Comparison of ENCODE assay signal across 8 cellular contexts in the genomic region with DNA sequence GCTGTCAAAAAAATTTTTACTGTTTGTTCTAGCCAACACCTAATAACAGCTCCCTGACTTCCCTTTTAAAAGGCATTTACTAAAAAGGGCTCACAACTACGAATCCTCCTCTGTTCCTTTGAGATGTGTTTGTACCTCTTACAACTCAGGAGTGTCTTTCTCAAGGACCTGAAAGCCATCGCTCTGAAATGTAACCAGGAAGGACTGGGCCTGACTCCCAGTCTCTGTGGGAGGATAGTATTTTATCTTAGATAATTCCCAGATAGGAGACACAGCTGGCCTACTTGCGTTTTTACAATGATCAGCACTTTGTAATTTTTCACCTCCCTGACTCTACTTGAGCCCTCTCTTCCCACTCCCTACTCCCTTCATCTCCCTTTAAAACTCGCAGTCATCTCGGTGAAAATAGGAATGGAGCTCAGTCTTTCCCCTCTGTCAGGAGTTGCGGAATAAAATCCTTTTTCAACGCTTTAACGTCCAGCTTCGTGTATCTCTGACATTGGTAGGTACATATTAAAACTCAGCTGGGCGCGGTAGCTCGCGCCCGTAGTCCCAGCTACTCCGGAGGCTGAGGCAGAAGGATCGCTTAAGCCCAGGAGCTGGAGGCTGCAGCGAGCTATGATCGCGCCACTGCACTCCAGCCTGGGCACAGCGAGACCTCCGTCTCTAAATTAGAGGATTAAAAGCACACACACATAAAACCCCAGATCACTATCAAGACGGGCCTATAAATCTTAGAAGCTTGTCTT. TPM values are rescaled to one million over a fixed set of nuclear protein-coding genes. Genes with fewer than 3 reads are reported as not detected.
DNase-seq lines count a peak whose midpoint lies in the region; ATAC-seq and TF ChIP-seq lines count a peak whose summit lies in the region.

No MANE protein-coding gene starts in this region.

- no peaks in the 10 kb centered on the region for H3K9me3 ChIP-seq in smooth muscle cell (replicated peaks; ENCODE audit: low read depth)

- no peak for ATAC-seq in HG03460 (IDR thresholded peaks at IDR 0.05; ENCODE audit: unreplicated experiment)

- H3K27me3 Mint-ChIP-seq in T-helper 1 cell treated with Interleukin-12 subunit alpha and Interleukin-12 subunit beta and Interleukin-4 antibody, amounts not matched to agents 30 μg/mL and 1 μg/mL, for 36 hours (ENCODE audit: low read depth) = no peaks in the 10 kb centered on the region
- H3K27me3 Mint-ChIP-seq in activated CD4-positive, alpha-beta memory T cell treated with anti-CD3 and anti-CD28 coated beads for 36 hours = no peaks in the 10 kb centered on the region
- peaks cover 6% of the 10 kb centered on the region for H3K27me3 Mint-ChIP-seq in glutamatergic neuron (ENCODE audit: unreplicated experiment)

- DNase-seq in T-helper 1 cell (no peak), glutamatergic neuron (no peak), smooth muscle cell (lab: John Stamatoyannopoulos, UW; ENCODE audit: unreplicated experiment) (no peak)
- DNase-seq in activated CD4-positive, alpha-beta memory T cell treated with anti-CD3 and anti-CD28 coated beads for 36 hours = no peak
- DNase-seq in stimulated activated CD8-positive, alpha-beta memory T cell treated with anti-CD3 and anti-CD28 coated beads, Interleukin-4, amount 100 ng/mL, for 48 hours = no peak
- DNase-seq in activated CD4-positive, CD25-positive, alpha-beta regulatory T cell (lab: John Stamatoyannopoulos, UW) = no peak

- peak overlapping the region; percentile 98 for H3K27ac Mint-ChIP-seq in T-helper 1 cell treated with Interleukin-12 subunit alpha and Interleukin-12 subunit beta and Interleukin-4 antibody, amounts not matched to agents 30 μg/mL and 1 μg/mL, for 36 hours
- peak overlapping the region; percentile 96 for H3K27ac Mint-ChIP-seq in activated CD4-positive, alpha-beta memory T cell treated with anti-CD3 and anti-CD28 coated beads for 36 hours
- H3K27ac Mint-ChIP-seq in glutamatergic neuron (ENCODE audit: unreplicated experiment) = peak overlapping the region; percentile 89

- H3K4me2 ChIP-seq in smooth muscle cell = peak overlapping the region; percentile 95

- H3K27ac ChIP-seq in smooth muscle cell (ENCODE audit: low read depth) = peak overlapping the region; percentile 94

- H3K4me3 Mint-ChIP-seq in T-helper 1 cell treated with Interleukin-12 subunit alpha and Interleukin-12 subunit beta and Interleukin-4 antibody, amounts not matched to agents 30 μg/mL and 1 μg/mL, for 36 hours = peak overlapping the region; percentile 98
- peak overlapping the region; percentile 89 for H3K4me3 Mint-ChIP-seq in activated CD4-positive, alpha-beta memory T cell treated with anti-CD3 and anti-CD28 coated beads for 36 hours
- H3K4me3 Mint-ChIP-seq in glutamatergic neuron (ENCODE audit: unreplicated experiment) = peak overlapping the region; percentile 97

- 32% methylated on average over 22 of the region's 22 CpGs for WGBS in smooth muscle cell (ENCODE audit: low lambda C conversion rate)

- no peaks in the 10 kb centered on the region for H3K9me3 Mint-ChIP-seq in T-helper 1 cell treated with Interleukin-12 subunit alpha and Interleukin-12 subunit beta and Interleukin-4 antibody, amounts not matched to agents 30 μg/mL and 1 μg/mL, for 36 hours
- no peaks in the 10 kb centered on the region for H3K9me3 Mint-ChIP-seq in activated CD4-positive, alpha-beta memory T cell treated with anti-CD3 and anti-CD28 coated beads for 36 hours
- peaks cover 5% of the 10 kb centered on the region for H3K9me3 Mint-ChIP-seq in glutamatergic neuron (ENCODE audit: unreplicated experiment)

- intact Hi-C loops in activated CD4-positive, alpha-beta memory T cell treated with anti-CD3 and anti-CD28 coated beads for 36 hours (cut with micrococcal nuclease) = loop anchor here (1.0 kb wide), 1 partner anchor 38 kb away; the partner anchor contains the start of gene RNU2-63P

- H4K20me1 ChIP-seq in smooth muscle cell (ENCODE audit: low read depth) = peaks cover 19% of the 10 kb centered on the region

- peak overlapping the region; percentile 84 for H2AFZ ChIP-seq in smooth muscle cell (ENCODE audit: low read depth)

- H3F3A ChIP-seq in smooth muscle cell (ENCODE audit: low read depth) = no peaks in the 10 kb centered on the region

- H3K4me3 ChIP-seq in smooth muscle cell = peak overlapping the region; percentile 98

- no peaks in the 10 kb centered on the region for H3K27me3 ChIP-seq in smooth muscle cell (ENCODE audit: low read depth)

- POLR2A ChIA-PET in activated CD4-positive, alpha-beta memory T cell treated with anti-CD3 and anti-CD28 coated beads for 36 hours (lab: Charles Lee) = interaction anchor here (1.2 to 1.7 kb wide), 2 partner anchors 14 to 38 kb away, joined by 5 to 20 read pairs; partner anchors contain the start of gene RNU2-63P

- peaks cover 54% of the 10 kb centered on the region for H3K79me2 ChIP-seq in smooth muscle cell (ENCODE audit: low read depth)

- H3K4me1 Mint-ChIP-seq in T-helper 1 cell treated with Interleukin-12 subunit alpha and Interleukin-12 subunit beta and Interleukin-4 antibody, amounts not matched to agents 30 μg/mL and 1 μg/mL, for 36 hours (ENCODE audit: low read depth) = peaks cover 45% of the 10 kb centered on the region
- H3K4me1 Mint-ChIP-seq in activated CD4-positive, alpha-beta memory T cell treated with anti-CD3 and anti-CD28 coated beads for 36 hours (ENCODE audit: low read depth) = peaks cover 56% of the 10 kb centered on the region
- peaks cover 14% of the 10 kb centered on the region for H3K4me1 Mint-ChIP-seq in glutamatergic neuron (ENCODE audit: low read depth, unreplicated experiment)

- TF ChIP-seq CTCF in glutamatergic neuron (IDR thresholded peaks at IDR 0.05; ENCODE audit: partially characterized antibody, unreplicated experiment) = no peak
- no peak for TF ChIP-seq CTCF in smooth muscle cell (IDR thresholded peaks at IDR 0.05; ENCODE audit: borderline replicate concordance, insufficient read depth, poor library complexity, severe bottlenecking)

- CTCF ChIA-PET in activated CD4-positive, alpha-beta memory T cell treated with anti-CD3 and anti-CD28 coated beads for 36 hours (lab: Charles Lee) = interaction anchor here (0.6 to 1.7 kb wide), 4 partner anchors 21 to 105 kb away, joined by 3 to 12 read pairs (median 5); no protein-coding TSS in a partner anchor

- peaks cover 12% of the 10 kb centered on the region for H3K4me1 ChIP-seq in smooth muscle cell (ENCODE audit: low read depth)

- H3K9ac ChIP-seq in smooth muscle cell (ENCODE audit: low read depth) = peak overlapping the region; percentile 96

- H3K36me3 ChIP-seq in smooth muscle cell (ENCODE audit: low read depth) = no peaks in the 10 kb centered on the region

- H3K36me3 Mint-ChIP-seq in T-helper 1 cell treated with Interleukin-12 subunit alpha and Interleukin-12 subunit beta and Interleukin-4 antibody, amounts not matched to agents 30 μg/mL and 1 μg/mL, for 36 hours (ENCODE audit: low read depth) = peaks cover 27% of the 10 kb centered on the region
- peaks cover 19% of the 10 kb centered on the region for H3K36me3 Mint-ChIP-seq in activated CD4-positive, alpha-beta memory T cell treated with anti-CD3 and anti-CD28 coated beads for 36 hours
- H3K36me3 Mint-ChIP-seq in glutamatergic neuron (ENCODE audit: unreplicated experiment) = no peaks in the 10 kb centered on the region

RNA-seq across cellular contexts. Expression of gene KRCC1, which starts 1.1 kb away (rescaled TPM):
- total RNA-seq in activated CD4-positive, alpha-beta memory T cell treated with anti-CD3 and anti-CD28 coated beads for 36 hours = 10 to 100 TPM; 10.6 to 11.0 TPM
- total RNA-seq in glutamatergic neuron (ENCODE audit: unreplicated experiment) = 8.0 TPM
- total RNA-seq in smooth muscle cell = 38.2 and 45.9 TPM in 2 replicates
- 18.9 and 19.7 TPM in 2 replicates for polyA plus RNA-seq in smooth muscle cell

RNA-seq across cellular contexts. Expression of gene SMYD1, which starts 13.2 kb away (rescaled TPM):
- total RNA-seq in activated CD4-positive, alpha-beta memory T cell treated with anti-CD3 and anti-CD28 coated beads for 36 hours = not detected
- total RNA-seq in glutamatergic neuron (ENCODE audit: unreplicated experiment) (0.25 TPM), smooth muscle cell (not detected in 2 replicates)
- 0.06 TPM in 1 of 2 replicates, not detected in the other for polyA plus RNA-seq in smooth muscle cell

RNA-seq across cellular contexts. Expression of gene RNU2-63P, which starts 38.1 kb away (rescaled TPM):
- total RNA-seq in activated CD4-positive, alpha-beta memory T cell treated with anti-CD3 and anti-CD28 coated beads for 36 hours = 10 to 100 TPM; 14.4 to 25.7 TPM
- total RNA-seq in glutamatergic neuron (ENCODE audit: unreplicated experiment) (8.2 TPM), smooth muscle cell (under 0.01 TPM in 1 of 2 replicates, not detected in the other)
- 3.4 and 3.5 TPM in 2 replicates for polyA plus RNA-seq in smooth muscle cell
